Comparison of ENCODE assay signal across 12 cellular contexts in the genomic region with DNA sequence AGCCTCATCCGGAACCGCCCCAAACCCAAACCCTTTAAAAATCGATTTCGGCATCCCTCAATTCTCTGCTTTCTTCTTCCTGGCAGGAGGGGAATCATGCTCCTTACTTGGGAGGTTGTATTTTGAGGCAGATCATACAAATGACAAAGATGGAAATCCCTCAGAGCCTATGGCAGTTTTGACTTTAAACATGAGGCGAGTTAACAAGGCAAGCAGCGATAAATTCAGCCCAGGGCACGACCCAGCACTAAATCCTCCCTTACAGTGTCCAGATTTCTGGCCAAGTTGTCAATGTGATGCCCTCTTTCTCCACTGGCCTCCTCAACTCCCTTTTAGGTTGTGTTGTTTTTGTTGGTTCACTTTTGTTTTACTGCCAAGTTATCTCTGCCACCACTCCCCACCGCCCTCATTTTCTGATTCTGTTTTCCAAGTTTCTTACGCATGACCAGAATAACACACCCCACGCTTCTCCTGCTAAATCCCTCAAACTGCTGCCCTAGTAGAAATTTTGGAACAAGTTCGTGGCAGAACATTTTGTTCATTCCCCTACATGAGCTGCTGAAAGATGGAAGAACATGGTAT.
DNase-seq lines count a peak whose midpoint lies in the region; ATAC-seq lines count a peak whose summit lies in the region.
"Had no signal": no experiment of that assay in that cellular context is flagged by ENCODE, and none has a peak within 500 bp of the region (broad histone marks: within the 10 kb centered on the region; RNA-seq: fewer than 3 reads in every experiment).

No MANE protein-coding gene starts in this region.

- H3K36me3 ChIP-seq in esophagus (ENCODE audit: control insufficient read depth in 2 of 2, insufficient read depth in 2 of 2, low read length in 1 of 2) (no peaks in the 10 kb centered on the region), urinary bladder (ENCODE audit: insufficient read depth) (no peaks in the 10 kb centered on the region)
- no peaks in the 10 kb centered on the region for H3K36me3 ChIP-seq in naive thymus-derived CD4-positive, alpha-beta T cell (ENCODE audit: control insufficient read depth in 2 of 3, insufficient read depth in 3 of 3, low read length in 3 of 3)

- peak overlapping the region; percentile 7 for H3K4me3 Mint-ChIP-seq in activated naive CD4-positive, alpha-beta T cell treated with anti-CD3 and anti-CD28 coated beads, Interleukin-2, amount 10 ng/mL, durations not matched to agents 7 days and 5 days
- H3K4me3 Mint-ChIP-seq in naive thymus-derived CD4-positive, alpha-beta T cell: peak overlapping the region; percentile 39 to 84 (median 70)
- H3K4me3 Mint-ChIP-seq: B cell; dendritic cell treated with granulocyte-macrophage colony-stimulating factor and Interleukin-4, amounts not matched to agents 40 ng/mL and 50 ng/mL, for 4 days; T-helper 1 cell treated with Interleukin-12 subunit alpha and Interleukin-12 subunit beta and Interleukin-4 antibody, amounts not matched to agents 30 μg/mL and 1 μg/mL, for 36 hours had no signal

- H3K9me3 Mint-ChIP-seq in activated naive CD4-positive, alpha-beta T cell treated with anti-CD3 and anti-CD28 coated beads, Interleukin-2, amount 10 ng/mL, durations not matched to agents 7 days and 5 days: no peaks in the 10 kb centered on the region
- peaks cover 0 to 18% (median 6%) of the 10 kb centered on the region in 11 donors for H3K9me3 Mint-ChIP-seq in naive thymus-derived CD4-positive, alpha-beta T cell
- H3K9me3 Mint-ChIP-seq: dendritic cell treated with granulocyte-macrophage colony-stimulating factor and Interleukin-4, amounts not matched to agents 40 ng/mL and 50 ng/mL, for 4 days; T-helper 1 cell treated with Interleukin-12 subunit alpha and Interleukin-12 subunit beta and Interleukin-4 antibody, amounts not matched to agents 30 μg/mL and 1 μg/mL, for 36 hours had no signal

- CTCF ChIA-PET in activated naive CD4-positive, alpha-beta T cell treated with anti-CD3 and anti-CD28 coated beads, Interleukin-2, amount 10 ng/mL, durations not matched to agents 7 days and 5 days (lab: Charles Lee): no interaction called here
- CTCF ChIA-PET in naive thymus-derived CD4-positive, alpha-beta T cell (lab: Charles Lee): no interaction called here

- H3K36me3 Mint-ChIP-seq in activated naive CD4-positive, alpha-beta T cell treated with anti-CD3 and anti-CD28 coated beads, Interleukin-2, amount 10 ng/mL, durations not matched to agents 7 days and 5 days: peaks cover 2% of the 10 kb centered on the region
- peaks cover 0 to 17% (median 3%) of the 10 kb centered on the region in 5 donors for H3K36me3 Mint-ChIP-seq in naive thymus-derived CD4-positive, alpha-beta T cell

- DNase-seq in activated naive CD4-positive, alpha-beta T cell treated with anti-CD3 and anti-CD28 coated beads, Interleukin-2, amount 10 ng/mL, durations not matched to agents 7 days and 5 days: no peak
- no peak for DNase-seq in activated naive CD4-positive, alpha-beta T cell (lab: John Stamatoyannopoulos, UW)
- no peak for DNase-seq in naive thymus-derived CD4-positive, alpha-beta T cell
- no peak for DNase-seq in T-helper 9 cell
- DNase-seq: NCI-H1930 had no signal

- no peak overlapping the region for H3K27ac Mint-ChIP-seq in activated naive CD4-positive, alpha-beta T cell treated with anti-CD3 and anti-CD28 coated beads, Interleukin-2, amount 10 ng/mL, durations not matched to agents 7 days and 5 days
- H3K27ac Mint-ChIP-seq in naive thymus-derived CD4-positive, alpha-beta T cell: peak overlapping the region in 6 of 9 donors; percentile 7 to 71 (median 40)
- H3K27ac Mint-ChIP-seq: B cell; dendritic cell treated with granulocyte-macrophage colony-stimulating factor and Interleukin-4, amounts not matched to agents 40 ng/mL and 50 ng/mL, for 4 days; T-helper 1 cell treated with Interleukin-12 subunit alpha and Interleukin-12 subunit beta and Interleukin-4 antibody, amounts not matched to agents 30 μg/mL and 1 μg/mL, for 36 hours had no signal

- H3K4me1 Mint-ChIP-seq in activated naive CD4-positive, alpha-beta T cell treated with anti-CD3 and anti-CD28 coated beads, Interleukin-2, amount 10 ng/mL, durations not matched to agents 7 days and 5 days: peaks cover 14% of the 10 kb centered on the region
- peaks cover 0 to 24% (median 11%) of the 10 kb centered on the region in 7 donors for H3K4me1 Mint-ChIP-seq in naive thymus-derived CD4-positive, alpha-beta T cell
- H3K4me1 Mint-ChIP-seq: B cell had no signal

- H3K27ac ChIP-seq in esophagus (ENCODE audit: low read depth in 2 of 2, low read length in 1 of 2): no peak overlapping the region
- no peak overlapping the region for H3K27ac ChIP-seq in naive thymus-derived CD4-positive, alpha-beta T cell (ENCODE audit: low read depth, low read length)
- peak overlapping the region; percentile 53 for H3K27ac ChIP-seq in urinary bladder (ENCODE audit: low read depth)

- peaks cover 48% of the 10 kb centered on the region for H3K27me3 Mint-ChIP-seq in activated naive CD4-positive, alpha-beta T cell treated with anti-CD3 and anti-CD28 coated beads, Interleukin-2, amount 10 ng/mL, durations not matched to agents 7 days and 5 days
- H3K27me3 Mint-ChIP-seq in naive thymus-derived CD4-positive, alpha-beta T cell: peaks cover 38 to 56% (median 48%) of the 10 kb centered on the region in 5 donors

- intact Hi-C loops in naive thymus-derived CD4-positive, alpha-beta T cell (cut with micrococcal nuclease): loop anchor here (5.0 kb wide), 2 partner anchors 172 to 182 kb away; a partner anchor contains a TSS

- no peaks in the 10 kb centered on the region for H3K27me3 ChIP-seq in esophagus (ENCODE audit: control insufficient read depth in 1 of 2, insufficient read depth in 2 of 2, low read length in 2 of 2)
- H3K27me3 ChIP-seq in naive thymus-derived CD4-positive, alpha-beta T cell (ENCODE audit: control insufficient read depth in 2 of 2, insufficient read depth in 2 of 2, low read length in 2 of 2): peaks cover 0 to 6% of the 10 kb centered on the region in 2 donors

- 45 to 48% methylated on average over 11 of the region's 11 CpGs for WGBS in esophagus, 2 donors
- WGBS in urinary bladder: 19% methylated on average over 11 of the region's 11 CpGs

- ATAC-seq in naive thymus-derived CD4-positive, alpha-beta T cell: no peak
- ATAC-seq in HG02852 (IDR thresholded peaks at IDR 0.05; ENCODE audit: unreplicated experiment) (no peak), GM19328 (IDR thresholded peaks at IDR 0.05; ENCODE audit: unreplicated experiment) (no peak)

- H3K4me1 ChIP-seq in esophagus (ENCODE audit: control insufficient read depth in 2 of 2, insufficient read depth in 2 of 2, low read length in 1 of 2) (peaks cover 0 to 3% of the 10 kb centered on the region in 2 donors), urinary bladder (ENCODE audit: insufficient read depth) (no peaks in the 10 kb centered on the region)
- H3K4me1 ChIP-seq in naive thymus-derived CD4-positive, alpha-beta T cell (ENCODE audit: control insufficient read depth in 2 of 2, insufficient read depth in 2 of 2, low read length in 2 of 2): peaks cover 0 to 30% of the 10 kb centered on the region in 2 donors

- H3K9me3 ChIP-seq in esophagus (ENCODE audit: control insufficient read depth in 2 of 2, insufficient read depth in 1 of 2, low read depth in 1 of 2, low read length in 1 of 2): no peaks in the 10 kb centered on the region
- H3K9me3 ChIP-seq in naive thymus-derived CD4-positive, alpha-beta T cell (ENCODE audit: control insufficient read depth in 2 of 3, low read length in 3 of 3): no peaks in the 10 kb centered on the region

- H3K4me3 ChIP-seq in esophagus (ENCODE audit: low read depth in 1 of 2, low read length in 2 of 2) (peak overlapping the region; percentile 40 to 49), urinary bladder (ENCODE audit: low read depth, low read length) (peak overlapping the region; percentile 63)
- peak overlapping the region; percentile 49 for H3K4me3 ChIP-seq in naive thymus-derived CD4-positive, alpha-beta T cell (ENCODE audit: low read length)

- POLR2A ChIA-PET in naive thymus-derived CD4-positive, alpha-beta T cell (lab: Charles Lee): no interaction called here
